In the genomic region with DNA sequence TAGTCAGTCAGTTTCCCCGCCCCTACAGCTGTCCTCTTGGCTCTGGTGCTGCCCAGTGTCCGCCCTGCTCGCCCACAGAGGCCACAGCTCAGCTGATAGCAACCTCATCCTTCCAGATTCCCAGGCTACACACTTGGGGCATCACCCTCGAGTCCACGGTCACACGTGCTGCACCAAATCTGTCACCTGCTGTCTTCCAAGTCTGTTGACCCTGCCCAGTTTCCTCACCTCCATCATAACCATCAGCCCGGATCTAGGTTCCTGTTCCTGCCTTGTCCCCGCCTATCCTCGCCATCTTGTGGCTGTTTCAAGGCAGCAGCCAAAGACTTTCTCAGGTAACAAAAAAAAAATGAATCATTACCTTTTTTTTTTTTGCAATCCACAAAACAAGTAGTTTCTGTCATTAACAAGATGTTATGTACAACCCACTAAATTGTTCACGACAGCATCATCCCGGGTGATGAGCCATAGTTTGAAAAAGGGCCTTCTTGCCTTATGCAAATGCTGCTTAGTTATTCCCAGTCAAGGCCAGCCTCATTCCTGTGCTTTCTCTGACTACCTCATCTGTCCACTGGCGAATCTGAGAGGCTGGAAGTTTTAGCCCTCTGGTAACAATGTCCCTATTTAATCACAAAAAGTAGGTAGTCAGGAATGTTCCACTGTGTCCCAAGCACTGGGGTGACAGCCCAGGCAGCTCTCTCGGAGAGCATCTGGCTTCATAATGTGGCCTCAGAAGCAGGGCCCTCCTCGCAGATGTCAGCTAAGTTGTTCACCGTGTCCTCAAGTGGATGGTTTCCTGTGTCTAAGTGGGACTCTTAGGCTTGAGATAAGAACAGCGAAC, we compare ENCODE assay signal across 1 cellular context.
TF ChIP-seq lines count a peak whose summit lies in the region.

No MANE protein-coding gene starts in this region.

TF ChIP-seq in GM12878, 131 proteins besides CTCF, POLR2A, EP300 and RAD21:
- TF ChIP-seq IRF3 (IDR thresholded peaks at IDR 0.05) (no peak), WRNIP1 (IDR thresholded peaks at IDR 0.05; ENCODE audit: borderline replicate concordance, low read depth, low read length) (no peak), HDAC6 (IDR thresholded peaks at IDR 0.05; ENCODE audit: unreplicated experiment) (no peak), BACH1 (IDR thresholded peaks at IDR 0.05; ENCODE audit: borderline replicate concordance) (no peak), ZNF384 (IDR thresholded peaks at IDR 0.05; ENCODE audit: borderline replicate concordance, low read depth, low read length) (0 out of 2 replicates have a peak, but pooled peaks have one; percentile 17)
- TF ChIP-seq, protein P1, sequence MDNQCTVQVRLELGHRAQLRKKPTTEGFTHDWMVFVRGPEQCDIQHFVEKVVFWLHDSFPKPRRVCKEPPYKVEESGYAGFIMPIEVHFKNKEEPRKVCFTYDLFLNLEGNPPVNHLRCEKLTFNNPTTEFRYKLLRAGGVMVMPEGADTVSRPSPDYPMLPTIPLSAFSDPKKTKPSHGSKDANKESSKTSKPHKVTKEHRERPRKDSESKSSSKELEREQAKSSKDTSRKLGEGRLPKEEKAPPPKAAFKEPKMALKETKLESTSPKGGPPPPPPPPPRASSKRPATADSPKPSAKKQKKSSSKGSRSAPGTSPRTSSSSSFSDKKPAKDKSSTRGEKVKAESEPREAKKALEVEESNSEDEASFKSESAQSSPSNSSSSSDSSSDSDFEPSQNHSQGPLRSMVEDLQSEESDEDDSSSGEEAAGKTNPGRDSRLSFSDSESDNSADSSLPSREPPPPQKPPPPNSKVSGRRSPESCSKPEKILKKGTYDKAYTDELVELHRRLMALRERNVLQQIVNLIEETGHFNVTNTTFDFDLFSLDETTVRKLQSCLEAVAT (IDR thresholded peaks at IDR 0.05) = no peak
- TF ChIP-seq, protein P2, sequence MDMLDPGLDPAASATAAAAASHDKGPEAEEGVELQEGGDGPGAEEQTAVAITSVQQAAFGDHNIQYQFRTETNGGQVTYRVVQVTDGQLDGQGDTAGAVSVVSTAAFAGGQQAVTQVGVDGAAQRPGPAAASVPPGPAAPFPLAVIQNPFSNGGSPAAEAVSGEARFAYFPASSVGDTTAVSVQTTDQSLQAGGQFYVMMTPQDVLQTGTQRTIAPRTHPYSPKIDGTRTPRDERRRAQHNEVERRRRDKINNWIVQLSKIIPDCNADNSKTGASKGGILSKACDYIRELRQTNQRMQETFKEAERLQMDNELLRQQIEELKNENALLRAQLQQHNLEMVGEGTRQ (IDR thresholded peaks at IDR 0.05; ENCODE audit: borderline replicate concordance, low read depth, low read length) = no peak
